In genomic region chr1:31297273-31298247, GRCh38 we compare ENCODE assay signal across 8 cellular contexts. TPM values are rescaled to one million over a fixed set of nuclear protein-coding genes. Genes with fewer than 3 reads are reported as not detected.
DNase-seq lines count a peak whose midpoint lies in the region; ATAC-seq lines count a peak whose summit lies in the region.

No MANE protein-coding gene starts in this region.

- DNase-seq in SKM-1 treated with dmso at 0.1 percent for 144 hours (lab: John Stamatoyannopoulos, UW; ENCODE audit: unreplicated experiment) (peak; percentile 39), SKM-1 (lab: John Stamatoyannopoulos, UW; ENCODE audit: unreplicated experiment) (no peak), MG63 (no peak), dedifferentiated amniotic fluid mesenchymal stem cell (ENCODE audit: extremely low spot score) (peak; percentile 32), NK-92 (lab: John Stamatoyannopoulos, UW; ENCODE audit: unreplicated experiment) (no peak), activated gamma-delta T cell treated with Interleukin-2 at 50 U/mL for 16 hours (no peak)

- H3K36me3 ChIP-seq in MG63: peaks cover 40% of the 10 kb centered on the region
- peaks cover 36% of the 10 kb centered on the region for H3K36me3 ChIP-seq in mesodermal cell (ENCODE audit: control insufficient read depth, insufficient read depth, low read length)

- ATAC-seq in HG02870 (IDR thresholded peaks at IDR 0.05; ENCODE audit: unreplicated experiment): no peak

- H3K27ac ChIP-seq in mesodermal cell (ENCODE audit: low read depth, low read length, severe bottlenecking): peak overlapping the region; percentile 90

- peaks cover 11% of the 10 kb centered on the region for H3K4me1 ChIP-seq in mesodermal cell (ENCODE audit: control insufficient read depth, insufficient read depth, low read length, poor library complexity, severe bottlenecking)

- no peaks in the 10 kb centered on the region for H3K27me3 ChIP-seq in MG63

- peak overlapping the region; percentile 89 for H3K4me3 ChIP-seq in MG63
- peak overlapping the region; percentile 98 for H3K4me3 ChIP-seq in mesodermal cell (ENCODE audit: extremely low read depth, insufficient read depth, low read length, poor library complexity, severe bottlenecking)

- H3K9me3 ChIP-seq in MG63 (no peaks in the 10 kb centered on the region), mesodermal cell (ENCODE audit: control insufficient read depth, low read length) (no peaks in the 10 kb centered on the region)

- WGBS in mesodermal cell (ENCODE audit: insufficient coverage in 2 of 2), 2 experiments: 11 to 12% methylated on average over 17 to 18 of the region's 23 CpGs

RNA-seq across cellular contexts. Expression of gene ZCCHC17, which starts 0.7 kb away (rescaled TPM):
- total RNA-seq in MG63 (2014; rRNA removed; shearing (Covaris generic); ENCODE audit: low replicate concordance): 70.5 and 80.4 TPM in 2 replicates
- polyA plus RNA-seq in mesodermal cell (2013, experiment 1 of 2): 48.9 TPM
- 61.3 TPM for polyA plus RNA-seq in mesodermal cell (2013, experiment 2 of 2)

RNA-seq across cellular contexts. Expression of gene SNRNP40, which starts 1.0 kb away (rescaled TPM):
- total RNA-seq in MG63 (2014; rRNA removed; shearing (Covaris generic); ENCODE audit: low replicate concordance): 115 and 183 TPM in 2 replicates
- polyA plus RNA-seq in mesodermal cell (2013, experiment 1 of 2): 65.1 TPM
- polyA plus RNA-seq in mesodermal cell (2013, experiment 2 of 2): 58.1 TPM

RNA-seq across cellular contexts. Expression of gene NKAIN1, which starts 57.9 kb away (rescaled TPM):
- 0.43 and 1.0 TPM in 2 replicates for total RNA-seq in MG63 (2014; rRNA removed; shearing (Covaris generic); ENCODE audit: low replicate concordance)
- polyA plus RNA-seq in mesodermal cell (2013, experiment 1 of 2): 6.1 TPM
- polyA plus RNA-seq in mesodermal cell (2013, experiment 2 of 2): 4.7 TPM

Comparison
In these comparisons a context has a peak if more than half of its experiments do, and no peak if none do; other contexts are left out.
1. DNase-seq: peak in SKM-1 treated with dmso at 0.1 percent for 144 hours (single experiment) and dedifferentiated amniotic fluid mesenchymal stem cell (single experiment); none in SKM-1 (single experiment), MG63 (single experiment), NK-92 (single experiment) and activated gamma-delta T cell treated with Interleukin-2 at 50 U/mL for 16 hours (single experiment).